In genomic region chr1:206690516-206690915, GRCh38 we compare ENCODE assay signal across 12 cellular contexts. TPM values are rescaled to one million over a fixed set of nuclear protein-coding genes. Genes with fewer than 3 reads are reported as not detected.
DNase-seq lines count a peak whose midpoint lies in the region; TF ChIP-seq lines count a peak whose summit lies in the region.
"Had no signal": no experiment of that assay in that cellular context is flagged by ENCODE, and none has a peak within 500 bp of the region (broad histone marks: within the 10 kb centered on the region; RNA-seq: fewer than 3 reads in every experiment).

No MANE protein-coding gene starts in this region.

- no peak for TF ChIP-seq POLR2A in lower leg skin (IDR thresholded peaks at IDR 0.05)

- H3K27ac ChIP-seq in substantia nigra (ENCODE audit: low read depth, low read length, poor library complexity, severe bottlenecking) = peak overlapping the region; percentile 19

- H3K4me3 ChIP-seq in lower leg skin (ENCODE audit: low read depth, poor library complexity, severe bottlenecking) = no peak overlapping the region

- intact Hi-C loops in lower leg skin (cut with DNase I; ENCODE audit: low total_unique reads) = no loop called here

- no peak for TF ChIP-seq CTCF in lower leg skin (IDR thresholded peaks at IDR 0.05)

- peak; percentile 67 for DNase-seq in NCI-H82 (lab: John Stamatoyannopoulos, UW)
- DNase-seq in NCI-H82 treated with DMSO at 0.1 percent for 48 hours (lab: John Stamatoyannopoulos, UW; ENCODE audit: unreplicated experiment) = no peak
- peak in 31 of 58 donors; percentile 12 to 67 (median 33) for DNase-seq in anterior cingulate cortex (lab: John Stamatoyannopoulos, UW)
- peak in 27 of 51 donors; percentile 10 to 70 (median 38) for DNase-seq in hypothalamus (lab: John Stamatoyannopoulos, UW)
- peak in 27 of 49 donors; percentile 16 to 76 (median 50) for DNase-seq in substantia nigra (lab: John Stamatoyannopoulos, UW)
- DNase-seq in NCI-H2196 (lab: John Stamatoyannopoulos, UW; ENCODE audit: unreplicated experiment) = no peak
- DNase-seq in glomerular visceral epithelial cell (ENCODE audit: extremely low spot score) = no peak
- no peak for DNase-seq in lower leg skin (ENCODE audit: low spot score in 2 of 2)
- DNase-seq: 8988T, cortex of kidney, Karpas-422, NCI-H2029 treated with DMSO at 0.1 percent for 48 hours had no signal

- 49 to 57% methylated on average over 2 of the region's 2 CpGs for WGBS in lower leg skin, 2 donors

RNA-seq across cellular contexts. Expression of gene MAPKAPK2, which starts 5.8 kb away (rescaled TPM):
- total RNA-seq in lower leg skin = 10 to 100 TPM; 40.0 to 62.4 (median 52.4) TPM

RNA-seq across cellular contexts. Expression of gene DYRK3, which starts 55.2 kb away (rescaled TPM):
- total RNA-seq in lower leg skin = 1 to 10 TPM; 1.4 to 4.7 (median 3.2) TPM

Comparison
In these comparisons a context has a peak if more than half of its experiments do, and no peak if none do; other contexts are left out.
1. DNase-seq: peak in NCI-H82 (single experiment), anterior cingulate cortex (31 of 58), hypothalamus (27 of 51) and substantia nigra (27 of 49); none in NCI-H82 treated with DMSO at 0.1 percent for 48 hours (single experiment), NCI-H2196 (single experiment), glomerular visceral epithelial cell (single experiment) and lower leg skin (0 of 2).